ENCODE assay signal across 18 cellular contexts in genomic region chr19:42508892-42509444, GRCh38. TPM values are rescaled to one million over a fixed set of nuclear protein-coding genes. Genes with fewer than 3 reads are reported as not detected.
DNase-seq lines count a peak whose midpoint lies in the region; ATAC-seq, FAIRE-seq and TF ChIP-seq lines count a peak whose summit lies in the region.
"Had no signal": no experiment of that assay in that cellular context is flagged by ENCODE, and none has a peak within 500 bp of the region (broad histone marks: within the 10 kb centered on the region; RNA-seq: fewer than 3 reads in every experiment).

No MANE protein-coding gene starts in this region.

- ATAC-seq in activated CD8-positive, alpha-beta memory T cell treated with anti-CD3 and anti-CD28 coated beads, Interleukin-2, amount 10 ng/mL, durations not matched to agents 7 days and 5 days = no peak
- ATAC-seq in GM23338 = no peak; the same call in 2 of the 3 replicates
- ATAC-seq in GM12878 = peak; percentile 41
- ATAC-seq in stimulated activated naive CD8-positive, alpha-beta T cell treated with anti-CD3 and anti-CD28 coated beads, Interleukin-15, amount 100 ng/mL, for 72 hours = peak; percentile 28
- ATAC-seq in GM18498 (IDR thresholded peaks at IDR 0.05; ENCODE audit: unreplicated experiment) = no peak
- ATAC-seq: HCT116 had no signal

- no peaks in the 10 kb centered on the region for H4K20me1 ChIP-seq in GM23338 (replicated peaks; ENCODE audit: insufficient read depth)
- no peaks in the 10 kb centered on the region for H4K20me1 ChIP-seq in GM12878 (ENCODE audit: control insufficient read depth, insufficient read depth)

- H3K9me2 ChIP-seq in GM23338 (ENCODE audit: insufficient read depth) = peaks cover 4% of the 10 kb centered on the region; the same call in 1 of the 2 replicates

- no TSS peak for BruUV-seq in GM12878 (replicated peaks; lab: Mats Ljungman, UMichigan)

- peaks cover 39% of the 10 kb centered on the region for H3K4me1 Mint-ChIP-seq in activated CD8-positive, alpha-beta memory T cell treated with anti-CD3 and anti-CD28 coated beads, Interleukin-2, amount 10 ng/mL, durations not matched to agents 7 days and 5 days
- H3K4me1 Mint-ChIP-seq in GM23338 = peaks cover 38% of the 10 kb centered on the region
- peaks cover 45% of the 10 kb centered on the region for H3K4me1 Mint-ChIP-seq in stimulated activated naive CD8-positive, alpha-beta T cell treated with anti-CD3 and anti-CD28 coated beads, Interleukin-15, amount 100 ng/mL, for 72 hours

- H3K4me1 ChIP-seq in GM23338 (ENCODE audit: insufficient read depth) (peaks cover 5% of the 10 kb centered on the region), GM12878 (ENCODE audit: control insufficient read depth, insufficient read depth, low read length) (peaks cover 36% of the 10 kb centered on the region), ovary (ENCODE audit: insufficient read depth) (no peaks in the 10 kb centered on the region)

- in situ Hi-C loops in GM12878 (cut with MboI) = no loop called here

- FAIRE-seq in GM12878 (lab: Jason Lieb, UNC) = no peak
- FAIRE-seq: RCC 7860 had no signal

- H3K79me2 ChIP-seq in GM23338 (replicated peaks; ENCODE audit: insufficient read depth) (no peaks in the 10 kb centered on the region), GM12878 (ENCODE audit: control insufficient read depth, insufficient read depth, low read length) (no peaks in the 10 kb centered on the region)

- H3K36me3 ChIP-seq in GM23338 (ENCODE audit: insufficient read depth) = no peaks in the 10 kb centered on the region
- no peaks in the 10 kb centered on the region for H3K36me3 ChIP-seq in GM12878 (ENCODE audit: control insufficient read depth in 2 of 2, insufficient read depth in 2 of 2, low read length in 1 of 2)
- H3K36me3 ChIP-seq in ovary = no peaks in the 10 kb centered on the region

- POLR2A ChIA-PET in GM12878 (lab: Charles Lee) = interaction anchor here (1.0 to 3.8 kb wide), 2 partner anchors 11 to 19 kb away, joined by 3 to 27 read pairs; partner anchors contain the start of gene CEACAM1

- no peaks in the 10 kb centered on the region for H3K27me3 Mint-ChIP-seq in activated CD8-positive, alpha-beta memory T cell treated with anti-CD3 and anti-CD28 coated beads, Interleukin-2, amount 10 ng/mL, durations not matched to agents 7 days and 5 days
- H3K27me3 Mint-ChIP-seq in GM23338 (ENCODE audit: insufficient read depth, low read depth, poor library complexity) = peaks cover 11% of the 10 kb centered on the region
- no peaks in the 10 kb centered on the region for H3K27me3 Mint-ChIP-seq in stimulated activated naive CD8-positive, alpha-beta T cell treated with anti-CD3 and anti-CD28 coated beads, Interleukin-15, amount 100 ng/mL, for 72 hours

- H3K9me3 Mint-ChIP-seq in activated CD8-positive, alpha-beta memory T cell treated with anti-CD3 and anti-CD28 coated beads, Interleukin-2, amount 10 ng/mL, durations not matched to agents 7 days and 5 days (ENCODE audit: low read depth) = no peaks in the 10 kb centered on the region
- H3K9me3 Mint-ChIP-seq in GM23338 = no peaks in the 10 kb centered on the region
- peaks cover 0 to 4% of the 10 kb centered on the region in 2 donors for H3K9me3 Mint-ChIP-seq in stimulated activated naive CD8-positive, alpha-beta T cell treated with anti-CD3 and anti-CD28 coated beads, Interleukin-15, amount 100 ng/mL, for 72 hours
- H3K9me3 Mint-ChIP-seq: CD14-positive monocyte had no signal

- peaks cover 45% of the 10 kb centered on the region for H3K36me3 Mint-ChIP-seq in activated CD8-positive, alpha-beta memory T cell treated with anti-CD3 and anti-CD28 coated beads, Interleukin-2, amount 10 ng/mL, durations not matched to agents 7 days and 5 days
- H3K36me3 Mint-ChIP-seq in GM23338 (ENCODE audit: low read depth) = no peaks in the 10 kb centered on the region
- H3K36me3 Mint-ChIP-seq: CD14-positive monocyte had no signal

- TF ChIP-seq CTCF in GM23338 (conservative IDR thresholded peaks at IDR 0.05; ENCODE audit: low read depth in 2 of 2) = no peak
- TF ChIP-seq CTCF in GM12878 (IDR thresholded peaks at IDR 0.05 in 2 of 3, conservative IDR thresholded peaks at IDR 0.05 in 1 of 3; ENCODE audit: control insufficient read depth in 2 of 3, extremely low read depth in 1 of 3, insufficient read depth in 1 of 3, low read depth in 3 of 3, low read length in 3 of 3) = no peak
- TF ChIP-seq CTCF in ovary (IDR thresholded peaks at IDR 0.05) = no peak

- H3K27ac ChIP-seq in GM23338 (ENCODE audit: low read depth) = no peak overlapping the region
- no peak overlapping the region for H3K27ac ChIP-seq in GM12878 (ENCODE audit: control insufficient read depth, insufficient read depth)
- H3K27ac ChIP-seq in ovary = no peak overlapping the region

- H3K4me3 Mint-ChIP-seq in activated CD8-positive, alpha-beta memory T cell treated with anti-CD3 and anti-CD28 coated beads, Interleukin-2, amount 10 ng/mL, durations not matched to agents 7 days and 5 days = no peak overlapping the region
- no peak overlapping the region for H3K4me3 Mint-ChIP-seq in GM23338
- no peak overlapping the region for H3K4me3 Mint-ChIP-seq in stimulated activated naive CD8-positive, alpha-beta T cell treated with anti-CD3 and anti-CD28 coated beads, Interleukin-15, amount 100 ng/mL, for 72 hours
- H3K4me3 Mint-ChIP-seq: CD14-positive monocyte had no signal

- H2AFZ ChIP-seq in GM23338 (0 out of 2 replicates have a peak overlapping the region, but pooled peaks have one; percentile 32), GM12878 (ENCODE audit: control insufficient read depth, low read depth, low read length) (no peak overlapping the region)

- intact Hi-C loops in GM12878 (cut with micrococcal nuclease; ENCODE audit: unreplicated experiment) (no loop called here), ovary (cut with DNase I) (no loop called here)

- DNase-seq in activated CD8-positive, alpha-beta memory T cell treated with anti-CD3 and anti-CD28 coated beads, Interleukin-2, amount 10 ng/mL, durations not matched to agents 7 days and 5 days = peak; percentile 9
- DNase-seq in activated CD8-positive, alpha-beta memory T cell treated with anti-CD3 and anti-CD28 coated beads, Interleukin-2, amount 50 U/mL, for 48 hours = no peak
- DNase-seq in GM23338 (ENCODE audit: low spot score) (no peak), GM12878 (ENCODE audit: low read depth, low spot score) (no peak), ovary (no peak), NCI-H2081 treated with DMSO at 0.1 percent for 48 hours (lab: John Stamatoyannopoulos, UW) (no peak)
- DNase-seq in stimulated activated naive CD8-positive, alpha-beta T cell treated with anti-CD3 and anti-CD28 coated beads, Interleukin-15, amount 100 ng/mL, for 72 hours = no peak
- DNase-seq: Calu3, MV-4-11, NCI-H1417 treated with DMSO at 0.1 percent for 48 hours, NCI-H2029 treated with DMSO at 0.1 percent for 48 hours, NCI-H510A treated with DMSO at 0.1 percent for 48 hours, SHP77 treated with DMSO at 0.1 percent for 48 hours had no signal

- TF ChIP-seq RAD21 in GM12878 (IDR thresholded peaks at IDR 0.05; ENCODE audit: insufficient read depth, low read depth, low read length) = no peak

- H3K27ac Mint-ChIP-seq in activated CD8-positive, alpha-beta memory T cell treated with anti-CD3 and anti-CD28 coated beads, Interleukin-2, amount 10 ng/mL, durations not matched to agents 7 days and 5 days = no peak overlapping the region
- H3K27ac Mint-ChIP-seq in GM23338 = no peak overlapping the region
- H3K27ac Mint-ChIP-seq in stimulated activated naive CD8-positive, alpha-beta T cell treated with anti-CD3 and anti-CD28 coated beads, Interleukin-15, amount 100 ng/mL, for 72 hours = peak overlapping the region in 1 of 2 donors; percentile 13

- CTCF ChIA-PET in activated CD8-positive, alpha-beta memory T cell treated with anti-CD3 and anti-CD28 coated beads, Interleukin-2, amount 10 ng/mL, durations not matched to agents 7 days and 5 days (lab: Charles Lee) = interaction anchor here (2.2 kb wide), 1 partner anchor 68 kb away, joined by 6 read pairs; no protein-coding TSS in a partner anchor
- CTCF ChIA-PET in GM12878 (lab: Yijun Ruan, JAX) = interaction anchor here (0.8 to 2.5 kb wide), 9 partner anchors 10 to 109 kb away, joined by 3 to 13 read pairs (median 5); partner anchors contain the start of gene CEACAM1

- no peak overlapping the region for H3K4me2 ChIP-seq in GM23338
- H3K4me2 ChIP-seq in GM12878 (ENCODE audit: control insufficient read depth, insufficient read depth) = 0 out of 2 replicates have a peak overlapping the region, but pooled peaks have one; percentile 44

- peaks cover 3% of the 10 kb centered on the region; the same call in 1 of the 2 replicates for H3F3A ChIP-seq in GM23338 (replicated peaks; ENCODE audit: low read depth)

- H3K27me3 ChIP-seq in GM23338 (ENCODE audit: insufficient read depth) (no peaks in the 10 kb centered on the region), GM12878 (replicated peaks in 1 of 2; ENCODE audit: control insufficient read depth in 2 of 2, insufficient read depth in 2 of 2, low read length in 1 of 2) (no peaks in the 10 kb centered on the region), ovary (no peaks in the 10 kb centered on the region)

- H3K9ac ChIP-seq in GM12878 (ENCODE audit: control insufficient read depth, insufficient read depth, low read length) = no peak overlapping the region

- SMC1A ChIA-PET in GM12878 (lab: Charles Lee; ENCODE audit: uncharacterized antibody, unreplicated experiment) = interaction anchor here (1.8 to 8.0 kb wide), 4 partner anchors 11 to 42 kb away, joined by 5 to 78 read pairs (median 13); partner anchors contain the start of gene CEACAM1

- H3K9me3 ChIP-seq in GM12878 (replicated peaks; ENCODE audit: control insufficient read depth, insufficient read depth, low read length) (no peaks in the 10 kb centered on the region), ovary (no peaks in the 10 kb centered on the region)

- TF ChIP-seq EP300 in GM12878 (IDR thresholded peaks at IDR 0.05; ENCODE audit: borderline replicate concordance in 1 of 2, control insufficient read depth in 1 of 2, low read depth in 2 of 2, low read length in 2 of 2) (no peak), ovary (IDR thresholded peaks at IDR 0.05) (no peak)

- TF ChIP-seq POLR2A in GM12878 (IDR thresholded peaks at IDR 0.05; ENCODE audit: low read depth, low read length) (no peak), ovary (IDR thresholded peaks at IDR 0.05) (no peak)

- RAD21 ChIA-PET in GM12878 (lab: Charles Lee; ENCODE audit: unreplicated experiment) = interaction anchor here (0.7 to 4.4 kb wide), 6 partner anchors 11 to 58 kb away, joined by 3 to 25 read pairs (median 8); partner anchors contain the start of gene CEACAM1

- H3K4me3 ChIP-seq in GM23338 (no peak overlapping the region), GM12878 (no peak overlapping the region), ovary (no peak overlapping the region)

RNA-seq across cellular contexts. Expression of gene CEACAM1, which starts 19.3 kb away (rescaled TPM):
- total RNA-seq in activated CD8-positive, alpha-beta memory T cell treated with anti-CD3 and anti-CD28 coated beads, Interleukin-2, amount 10 ng/mL, durations not matched to agents 7 days and 5 days = 10 to 100 TPM; 30.0 to 37.0 TPM
- 0.78 and 3.0 TPM in 2 replicates for total RNA-seq in GM23338 (2014; rRNA removed; shearing (Covaris generic))
- polyA plus RNA-seq in GM23338 (2016; fragmentation: Nextera tagmentation; extraction: Ambion mirVana) (0.63 and 1.7 TPM in 2 replicates), GM12878 (2011; rRNA removed) (15.9 and 24.0 TPM in 2 replicates), GM12878 (2014; fragmentation: Illumina TruSeq; extraction: Trizol) (16.4 and 16.8 TPM in 2 replicates), GM12878 (2014; fragmentation: Nextera tagmentation; extraction: Ambion mirVana) (1 to 10 TPM; 4.2 to 5.3 TPM), GM12878 (2014; rRNA removed) (8.8 and 14.4 TPM in 2 replicates), GM12878 (2016; fragmentation: Nextera tagmentation; extraction: Ambion mirVana) (1 to 10 TPM; 5.7 to 6.3 TPM), ovary (1 to 10 TPM; 1.4 to 7.3 TPM)
- total RNA-seq in GM12878 (2013; cell fraction: nucleolus; rRNA removed) = 94.1 and 95.0 TPM in 2 replicates
- total RNA-seq in GM12878 (2014; rRNA removed) (5.4 and 6.8 TPM in 2 replicates), GM12878 (2014; rRNA removed; fragmentation: Illumina TruSeq; extraction: Trizol) (3.9 and 5.4 TPM in 2 replicates), GM12878 (2021) (8.0 and 9.0 TPM in 2 replicates), ovary (1 to 10 TPM in 6 of 7 donors, under 1 TPM in 1; 0.92 to 3.8 (median 2.8) TPM)
- 4.1 TPM for polyA plus RNA-seq in GM12878 (2011; ENCODE audit: low read depth)
- polyA plus RNA-seq in GM12878 (2011; cell fraction: cytosol; rRNA removed) = 13.1 and 13.7 TPM in 2 replicates
- 48.0 and 53.3 TPM in 2 replicates for polyA plus RNA-seq in GM12878 (2011; cell fraction: nucleus; rRNA removed)
- polyA plus RNA-seq in GM12878 (2012) = 4.9 and 5.0 TPM in 2 replicates
- 18.1 and 18.7 TPM in 2 replicates for polyA minus RNA-seq in GM12878 (2011; rRNA and poly(A)+ RNA removed)
- 3.5 and 3.6 TPM in 2 replicates for polyA minus RNA-seq in GM12878 (2011; cell fraction: cytosol; rRNA and poly(A)+ RNA removed)
- polyA minus RNA-seq in GM12878 (2011; cell fraction: nucleus; rRNA and poly(A)+ RNA removed) = 17.4 and 20.0 TPM in 2 replicates
- total RNA-seq: HT1080 had no signal

Comparison
In these comparisons a context has a peak if more than half of its experiments do, and no peak if none do; other contexts are left out.
1. ATAC-seq: peak in GM12878 (single experiment) and stimulated activated naive CD8-positive, alpha-beta T cell treated with anti-CD3 and anti-CD28 coated beads, Interleukin-15, amount 100 ng/mL, for 72 hours (single experiment); none in activated CD8-positive, alpha-beta memory T cell treated with anti-CD3 and anti-CD28 coated beads, Interleukin-2, amount 10 ng/mL, durations not matched to agents 7 days and 5 days (single experiment), GM23338 (single experiment) and GM18498 (single experiment).